In the genomic region with DNA sequence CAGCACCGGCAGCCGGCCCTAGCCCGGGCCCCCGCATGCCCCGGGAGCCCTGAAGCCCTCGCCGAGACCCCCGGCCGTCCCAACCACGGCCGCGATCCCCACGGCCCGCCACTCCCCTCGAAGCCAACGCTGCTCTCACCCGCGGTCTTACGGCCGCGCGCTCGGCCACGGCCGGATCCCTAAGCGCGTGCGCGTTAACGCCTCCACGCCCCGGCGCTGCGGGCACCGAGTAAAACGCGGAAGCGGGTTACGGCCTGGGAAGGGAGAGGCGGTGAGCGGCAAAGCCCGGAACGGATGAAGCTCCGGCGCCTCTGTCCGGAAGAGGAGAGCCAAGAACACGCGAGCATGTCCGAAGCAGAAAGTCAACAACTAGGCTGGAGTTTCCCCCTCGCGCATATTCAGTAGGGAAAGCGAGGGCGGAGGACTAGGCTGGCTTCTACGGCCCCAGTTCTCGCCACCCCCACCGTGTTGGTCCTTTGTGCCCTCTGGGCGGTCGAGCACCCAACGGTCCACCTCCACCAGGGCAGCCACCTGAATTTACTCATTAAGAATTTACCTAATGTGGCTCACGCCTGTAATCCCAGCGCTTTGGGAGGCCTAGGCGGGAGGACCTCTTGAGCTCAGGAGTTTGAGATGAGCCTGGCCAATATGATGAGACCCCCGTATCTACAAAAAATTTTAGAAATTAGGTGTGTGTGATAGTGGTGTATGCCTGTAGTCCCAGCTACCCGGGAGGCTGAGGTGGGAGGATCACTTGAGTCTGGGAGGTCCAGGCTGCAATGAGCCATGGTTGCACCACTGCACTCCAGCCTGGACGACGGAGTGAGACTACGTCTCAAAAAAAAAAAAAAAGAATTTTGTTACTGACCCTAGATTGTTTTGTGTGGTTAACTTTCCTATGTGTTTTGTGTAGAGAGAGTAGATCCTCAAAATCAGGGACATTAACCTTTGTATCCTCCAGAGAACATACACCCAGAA, we compare ENCODE assay signal across 1 cellular context.
TF ChIP-seq lines count a peak whose summit lies in the region.

A gene (minus strand): TSS at position 169 of the 978 bp plus-strand sequence. CDS start 1,177 bp downstream, outside the sequence.

TF ChIP-seq in HepG2, 621 proteins besides CTCF, POLR2A, EP300 and RAD21 (continued from another document and continues in another):
- TF ChIP-seq, protein P1, sequence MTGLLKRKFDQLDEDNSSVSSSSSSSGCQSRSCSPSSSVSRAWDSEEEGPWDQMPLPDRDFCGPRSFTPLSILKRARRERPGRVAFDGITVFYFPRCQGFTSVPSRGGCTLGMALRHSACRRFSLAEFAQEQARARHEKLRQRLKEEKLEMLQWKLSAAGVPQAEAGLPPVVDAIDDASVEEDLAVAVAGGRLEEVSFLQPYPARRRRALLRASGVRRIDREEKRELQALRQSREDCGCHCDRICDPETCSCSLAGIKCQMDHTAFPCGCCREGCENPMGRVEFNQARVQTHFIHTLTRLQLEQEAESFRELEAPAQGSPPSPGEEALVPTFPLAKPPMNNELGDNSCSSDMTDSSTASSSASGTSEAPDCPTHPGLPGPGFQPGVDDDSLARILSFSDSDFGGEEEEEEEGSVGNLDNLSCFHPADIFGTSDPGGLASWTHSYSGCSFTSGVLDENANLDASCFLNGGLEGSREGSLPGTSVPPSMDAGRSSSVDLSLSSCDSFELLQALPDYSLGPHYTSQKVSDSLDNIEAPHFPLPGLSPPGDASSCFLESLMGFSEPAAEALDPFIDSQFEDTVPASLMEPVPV (CRISPR knock-in tag; IDR thresholded peaks at IDR 0.05), result peak; percentile 99
- TF ChIP-seq GLI4 (CRISPR knock-in tag; IDR thresholded peaks at IDR 0.05; ENCODE audit: borderline replicate concordance) (peak; percentile 93; the same call in 1 of the 2 replicates), EED (CRISPR knock-in tag; IDR thresholded peaks at IDR 0.05) (peak; percentile 68; the same call in 1 of the 2 replicates), CEBPG (CRISPR knock-in tag; IDR thresholded peaks at IDR 0.05) (peak; percentile 69), RBFOX2 (IDR thresholded peaks at IDR 0.05; ENCODE audit: low read depth, low read length) (peak; percentile 98), ZSCAN21 (CRISPR knock-in tag; IDR thresholded peaks at IDR 0.05; ENCODE audit: borderline replicate concordance) (peak; percentile 99), ZFAT (CRISPR knock-in tag; conservative IDR thresholded peaks at IDR 0.05) (no peak), ZNF17 (CRISPR knock-in tag; IDR thresholded peaks at IDR 0.05) (0 out of 2 replicates have a peak, but pooled peaks have one; percentile 87), ZNF382 (CRISPR knock-in tag; IDR thresholded peaks at IDR 0.05; ENCODE audit: borderline replicate concordance) (no peak), MZF1 (CRISPR knock-in tag; IDR thresholded peaks at IDR 0.05; ENCODE audit: borderline replicate concordance) (peak; percentile 98), ZBTB8A (CRISPR knock-in tag; IDR thresholded peaks at IDR 0.05; ENCODE audit: borderline replicate concordance, low read depth) (no peak), FIP1L1 (IDR thresholded peaks at IDR 0.05; ENCODE audit: borderline replicate concordance, insufficient read depth, low read depth, low read length) (peak; percentile 99), ZFP1 (CRISPR knock-in tag; IDR thresholded peaks at IDR 0.05) (peak; percentile 96), RCOR2 (CRISPR knock-in tag; IDR thresholded peaks at IDR 0.05) (peak; percentile 86), CCDC6 (CRISPR knock-in tag; IDR thresholded peaks at IDR 0.05) (peak; percentile 99; the same call in 1 of the 2 replicates), SP140L (CRISPR knock-in tag; IDR thresholded peaks at IDR 0.05; ENCODE audit: borderline replicate concordance) (peak; percentile 87; the same call in 1 of the 2 replicates), NFKB2 (CRISPR knock-in tag; IDR thresholded peaks at IDR 0.05; ENCODE audit: borderline replicate concordance) (peak; percentile 94), ZBTB7B (CRISPR knock-in tag; IDR thresholded peaks at IDR 0.05) (peak; percentile 96), SALL1 (CRISPR knock-in tag; IDR thresholded peaks at IDR 0.05) (peak; percentile 99), MED13 (CRISPR knock-in tag; IDR thresholded peaks at IDR 0.05) (peak; percentile 96), ZFP37 (CRISPR knock-in tag; IDR thresholded peaks at IDR 0.05; ENCODE audit: borderline replicate concordance) (peak; percentile 95), ZEB1 (IDR thresholded peaks at IDR 0.05; ENCODE audit: insufficient replicate concordance, low read depth) (peak; percentile 84), RORA (CRISPR knock-in tag; IDR thresholded peaks at IDR 0.05) (no peak), SYNCRIP (IDR thresholded peaks at IDR 0.05; ENCODE audit: insufficient read depth, low read depth, low read length) (no peak), GFI1 (CRISPR knock-in tag; IDR thresholded peaks at IDR 0.05; ENCODE audit: borderline replicate concordance) (peak; percentile 84; the same call in 1 of the 2 replicates), TBX3 (IDR thresholded peaks at IDR 0.05; ENCODE audit: borderline replicate concordance) (peak; percentile 92), SOX5 (CRISPR knock-in tag; IDR thresholded peaks at IDR 0.05; ENCODE audit: borderline replicate concordance) (peak; percentile 70), SMARCC2 (IDR thresholded peaks at IDR 0.05) (no peak), KDM3A (CRISPR knock-in tag; IDR thresholded peaks at IDR 0.05; ENCODE audit: low read depth) (peak; percentile 99), ZNF30 (CRISPR knock-in tag; IDR thresholded peaks at IDR 0.05) (0 out of 2 replicates have a peak, but pooled peaks have one; percentile 85)
- TF ChIP-seq, protein P2, sequence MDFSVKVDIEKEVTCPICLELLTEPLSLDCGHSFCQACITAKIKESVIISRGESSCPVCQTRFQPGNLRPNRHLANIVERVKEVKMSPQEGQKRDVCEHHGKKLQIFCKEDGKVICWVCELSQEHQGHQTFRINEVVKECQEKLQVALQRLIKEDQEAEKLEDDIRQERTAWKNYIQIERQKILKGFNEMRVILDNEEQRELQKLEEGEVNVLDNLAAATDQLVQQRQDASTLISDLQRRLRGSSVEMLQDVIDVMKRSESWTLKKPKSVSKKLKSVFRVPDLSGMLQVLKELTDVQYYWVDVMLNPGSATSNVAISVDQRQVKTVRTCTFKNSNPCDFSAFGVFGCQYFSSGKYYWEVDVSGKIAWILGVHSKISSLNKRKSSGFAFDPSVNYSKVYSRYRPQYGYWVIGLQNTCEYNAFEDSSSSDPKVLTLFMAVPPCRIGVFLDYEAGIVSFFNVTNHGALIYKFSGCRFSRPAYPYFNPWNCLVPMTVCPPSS (IDR thresholded peaks at IDR 0.05), result no peak
- TF ChIP-seq, protein P3, sequence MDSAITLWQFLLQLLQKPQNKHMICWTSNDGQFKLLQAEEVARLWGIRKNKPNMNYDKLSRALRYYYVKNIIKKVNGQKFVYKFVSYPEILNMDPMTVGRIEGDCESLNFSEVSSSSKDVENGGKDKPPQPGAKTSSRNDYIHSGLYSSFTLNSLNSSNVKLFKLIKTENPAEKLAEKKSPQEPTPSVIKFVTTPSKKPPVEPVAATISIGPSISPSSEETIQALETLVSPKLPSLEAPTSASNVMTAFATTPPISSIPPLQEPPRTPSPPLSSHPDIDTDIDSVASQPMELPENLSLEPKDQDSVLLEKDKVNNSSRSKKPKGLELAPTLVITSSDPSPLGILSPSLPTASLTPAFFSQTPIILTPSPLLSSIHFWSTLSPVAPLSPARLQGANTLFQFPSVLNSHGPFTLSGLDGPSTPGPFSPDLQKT (CRISPR knock-in tag; IDR thresholded peaks at IDR 0.05; ENCODE audit: borderline replicate concordance), result peak; percentile 75
- TF ChIP-seq, protein P4, sequence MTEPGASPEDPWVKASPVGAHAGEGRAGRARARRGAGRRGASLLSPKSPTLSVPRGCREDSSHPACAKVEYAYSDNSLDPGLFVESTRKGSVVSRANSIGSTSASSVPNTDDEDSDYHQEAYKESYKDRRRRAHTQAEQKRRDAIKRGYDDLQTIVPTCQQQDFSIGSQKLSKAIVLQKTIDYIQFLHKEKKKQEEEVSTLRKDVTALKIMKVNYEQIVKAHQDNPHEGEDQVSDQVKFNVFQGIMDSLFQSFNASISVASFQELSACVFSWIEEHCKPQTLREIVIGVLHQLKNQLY (CRISPR knock-in tag; IDR thresholded peaks at IDR 0.05), result peak; percentile 85
- TF ChIP-seq, protein P5, sequence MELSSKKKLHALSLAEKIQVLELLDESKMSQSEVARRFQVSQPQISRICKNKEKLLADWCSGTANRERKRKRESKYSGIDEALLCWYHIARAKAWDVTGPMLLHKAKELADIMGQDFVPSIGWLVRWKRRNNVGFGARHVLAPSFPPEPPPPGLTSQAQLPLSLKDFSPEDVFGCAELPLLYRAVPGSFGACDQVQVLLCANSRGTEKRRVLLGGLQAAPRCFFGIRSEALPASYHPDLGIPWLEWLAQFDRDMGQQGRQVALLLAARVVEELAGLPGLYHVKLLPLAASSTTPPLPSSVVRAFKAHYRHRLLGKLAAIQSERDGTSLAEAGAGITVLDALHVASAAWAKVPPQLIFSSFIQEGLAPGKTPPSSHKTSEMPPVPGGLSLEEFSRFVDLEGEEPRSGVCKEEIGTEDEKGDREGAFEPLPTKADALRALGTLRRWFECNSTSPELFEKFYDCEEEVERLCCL (CRISPR knock-in tag; IDR thresholded peaks at IDR 0.05; ENCODE audit: borderline replicate concordance), result peak; percentile 97
- TF ChIP-seq, protein P6, sequence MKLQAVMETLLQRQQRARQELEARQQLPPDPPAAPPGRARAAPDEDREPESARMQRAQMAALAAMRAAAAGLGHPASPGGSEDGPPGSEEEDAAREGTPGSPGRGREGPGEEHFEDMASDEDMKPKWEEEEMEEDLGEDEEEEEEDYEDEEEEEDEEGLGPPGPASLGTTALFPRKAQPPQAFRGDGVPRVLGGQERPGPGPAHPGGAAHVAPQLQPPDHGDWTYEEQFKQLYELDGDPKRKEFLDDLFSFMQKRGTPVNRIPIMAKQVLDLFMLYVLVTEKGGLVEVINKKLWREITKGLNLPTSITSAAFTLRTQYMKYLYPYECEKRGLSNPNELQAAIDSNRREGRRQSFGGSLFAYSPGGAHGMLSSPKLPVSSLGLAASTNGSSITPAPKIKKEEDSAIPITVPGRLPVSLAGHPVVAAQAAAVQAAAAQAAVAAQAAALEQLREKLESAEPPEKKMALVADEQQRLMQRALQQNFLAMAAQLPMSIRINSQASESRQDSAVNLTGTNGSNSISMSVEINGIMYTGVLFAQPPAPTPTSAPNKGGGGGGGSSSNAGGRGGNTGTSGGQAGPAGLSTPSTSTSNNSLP (IDR thresholded peaks at IDR 0.05; ENCODE audit: low read depth, low read length), result peak; percentile 75; the same call in 1 of the 2 replicates
- TF ChIP-seq, protein P7, sequence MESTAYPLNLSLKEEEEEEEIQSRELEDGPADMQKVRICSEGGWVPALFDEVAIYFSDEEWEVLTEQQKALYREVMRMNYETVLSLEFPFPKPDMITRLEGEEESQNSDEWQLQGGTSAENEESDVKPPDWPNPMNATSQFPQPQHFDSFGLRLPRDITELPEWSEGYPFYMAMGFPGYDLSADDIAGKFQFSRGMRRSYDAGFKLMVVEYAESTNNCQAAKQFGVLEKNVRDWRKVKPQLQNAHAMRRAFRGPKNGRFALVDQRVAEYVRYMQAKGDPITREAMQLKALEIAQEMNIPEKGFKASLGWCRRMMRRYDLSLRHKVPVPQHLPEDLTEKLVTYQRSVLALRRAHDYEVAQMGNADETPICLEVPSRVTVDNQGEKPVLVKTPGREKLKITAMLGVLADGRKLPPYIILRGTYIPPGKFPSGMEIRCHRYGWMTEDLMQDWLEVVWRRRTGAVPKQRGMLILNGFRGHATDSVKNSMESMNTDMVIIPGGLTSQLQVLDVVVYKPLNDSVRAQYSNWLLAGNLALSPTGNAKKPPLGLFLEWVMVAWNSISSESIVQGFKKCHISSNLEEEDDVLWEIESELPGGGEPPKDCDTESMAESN (CRISPR knock-in tag; conservative IDR thresholded peaks at IDR 0.05), result peak; percentile 99
- TF ChIP-seq, protein P8, sequence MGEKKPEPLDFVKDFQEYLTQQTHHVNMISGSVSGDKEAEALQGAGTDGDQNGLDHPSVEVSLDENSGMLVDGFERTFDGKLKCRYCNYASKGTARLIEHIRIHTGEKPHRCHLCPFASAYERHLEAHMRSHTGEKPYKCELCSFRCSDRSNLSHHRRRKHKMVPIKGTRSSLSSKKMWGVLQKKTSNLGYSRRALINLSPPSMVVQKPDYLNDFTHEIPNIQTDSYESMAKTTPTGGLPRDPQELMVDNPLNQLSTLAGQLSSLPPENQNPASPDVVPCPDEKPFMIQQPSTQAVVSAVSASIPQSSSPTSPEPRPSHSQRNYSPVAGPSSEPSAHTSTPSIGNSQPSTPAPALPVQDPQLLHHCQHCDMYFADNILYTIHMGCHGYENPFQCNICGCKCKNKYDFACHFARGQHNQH (CRISPR knock-in tag; IDR thresholded peaks at IDR 0.05), result peak; percentile 99
- TF ChIP-seq, protein P9, sequence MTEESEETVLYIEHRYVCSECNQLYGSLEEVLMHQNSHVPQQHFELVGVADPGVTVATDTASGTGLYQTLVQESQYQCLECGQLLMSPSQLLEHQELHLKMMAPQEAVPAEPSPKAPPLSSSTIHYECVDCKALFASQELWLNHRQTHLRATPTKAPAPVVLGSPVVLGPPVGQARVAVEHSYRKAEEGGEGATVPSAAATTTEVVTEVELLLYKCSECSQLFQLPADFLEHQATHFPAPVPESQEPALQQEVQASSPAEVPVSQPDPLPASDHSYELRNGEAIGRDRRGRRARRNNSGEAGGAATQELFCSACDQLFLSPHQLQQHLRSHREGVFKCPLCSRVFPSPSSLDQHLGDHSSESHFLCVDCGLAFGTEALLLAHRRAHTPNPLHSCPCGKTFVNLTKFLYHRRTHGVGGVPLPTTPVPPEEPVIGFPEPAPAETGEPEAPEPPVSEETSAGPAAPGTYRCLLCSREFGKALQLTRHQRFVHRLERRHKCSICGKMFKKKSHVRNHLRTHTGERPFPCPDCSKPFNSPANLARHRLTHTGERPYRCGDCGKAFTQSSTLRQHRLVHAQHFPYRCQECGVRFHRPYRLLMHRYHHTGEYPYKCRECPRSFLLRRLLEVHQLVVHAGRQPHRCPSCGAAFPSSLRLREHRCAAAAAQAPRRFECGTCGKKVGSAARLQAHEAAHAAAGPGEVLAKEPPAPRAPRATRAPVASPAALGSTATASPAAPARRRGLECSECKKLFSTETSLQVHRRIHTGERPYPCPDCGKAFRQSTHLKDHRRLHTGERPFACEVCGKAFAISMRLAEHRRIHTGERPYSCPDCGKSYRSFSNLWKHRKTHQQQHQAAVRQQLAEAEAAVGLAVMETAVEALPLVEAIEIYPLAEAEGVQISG (CRISPR knock-in tag; IDR thresholded peaks at IDR 0.05), result peak; percentile 94
- TF ChIP-seq, protein P10, sequence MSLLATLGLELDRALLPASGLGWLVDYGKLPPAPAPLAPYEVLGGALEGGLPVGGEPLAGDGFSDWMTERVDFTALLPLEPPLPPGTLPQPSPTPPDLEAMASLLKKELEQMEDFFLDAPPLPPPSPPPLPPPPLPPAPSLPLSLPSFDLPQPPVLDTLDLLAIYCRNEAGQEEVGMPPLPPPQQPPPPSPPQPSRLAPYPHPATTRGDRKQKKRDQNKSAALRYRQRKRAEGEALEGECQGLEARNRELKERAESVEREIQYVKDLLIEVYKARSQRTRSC (CRISPR knock-in tag; IDR thresholded peaks at IDR 0.05; ENCODE audit: low read depth), result no peak; the same call in 1 of the 2 replicates
- TF ChIP-seq, protein P11, sequence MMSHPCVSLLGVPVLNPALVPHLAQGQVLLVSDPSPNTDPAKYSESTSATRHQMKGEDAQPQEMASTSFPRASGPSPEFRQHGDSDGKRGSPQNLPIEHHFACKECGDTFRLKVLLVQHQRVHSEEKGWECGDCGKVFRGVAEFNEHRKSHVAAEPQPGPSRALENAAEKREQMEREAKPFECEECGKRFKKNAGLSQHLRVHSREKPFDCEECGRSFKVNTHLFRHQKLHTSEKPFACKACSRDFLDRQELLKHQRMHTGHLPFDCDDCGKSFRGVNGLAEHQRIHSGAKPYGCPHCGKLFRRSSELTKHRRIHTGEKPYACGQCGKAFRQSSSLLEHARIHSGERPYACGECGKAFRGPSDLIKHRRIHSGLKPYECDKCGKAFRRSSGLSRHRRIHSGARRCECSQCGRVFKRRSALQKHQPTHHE (CRISPR knock-in tag; IDR thresholded peaks at IDR 0.05; ENCODE audit: borderline replicate concordance), result peak; percentile 98
